In the genomic region with DNA sequence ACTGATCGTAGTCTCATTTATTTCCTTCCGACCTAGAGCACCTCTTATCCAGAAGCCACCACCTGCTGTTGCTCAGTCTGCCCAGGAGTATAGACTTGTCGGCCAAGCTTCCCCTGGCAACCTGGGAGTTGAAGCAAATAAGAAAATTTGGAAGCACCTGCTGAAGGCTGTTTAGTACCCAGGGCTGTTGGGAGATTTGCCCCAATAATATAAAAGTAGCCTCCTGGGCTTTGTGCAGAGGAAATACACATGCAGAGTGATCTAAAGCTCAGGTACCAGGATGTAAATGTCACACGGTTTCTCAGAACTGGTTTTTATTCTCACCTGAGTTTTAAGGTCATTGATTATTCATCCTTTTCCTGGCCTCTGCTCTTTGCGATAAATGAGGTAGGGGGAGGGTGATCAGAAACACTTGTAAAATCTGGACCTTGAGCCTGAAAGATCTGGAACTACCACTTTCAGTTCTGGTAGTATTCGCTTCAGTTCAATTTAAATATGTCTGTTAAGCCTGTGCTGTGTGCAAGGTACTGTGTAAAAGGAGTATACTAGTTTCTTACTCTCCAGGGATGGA, we compare ENCODE assay signal across 8 cellular contexts. TPM values are rescaled to one million over a fixed set of nuclear protein-coding genes. Genes with fewer than 3 reads are reported as not detected.
DNase-seq lines count a peak whose midpoint lies in the region; ATAC-seq, FAIRE-seq and TF ChIP-seq lines count a peak whose summit lies in the region.

No MANE protein-coding gene starts in this region.

- H3K4me3 ChIP-seq in adipocyte (ENCODE audit: low read length) (peak overlapping the region; percentile 73), HepG2 (replicated peaks in 1 of 3; ENCODE audit: insufficient read depth in 1 of 3, low read depth in 2 of 3, low read length in 3 of 3) (peak overlapping the region; percentile 27 to 98 (median 57)), tibial artery (peak overlapping the region; percentile 94 to 98)

- DNase-seq in activated naive CD4-positive, alpha-beta T cell treated with anti-CD3 and anti-CD28 coated beads for 36 hours, result no peak
- DNase-seq in activated naive CD4-positive, alpha-beta T cell treated with anti-CD3 and anti-CD28 coated beads, Interleukin-2, amount 50 U/mL, for 16 hours, result no peak
- no peak for DNase-seq in adipocyte (ENCODE audit: low read depth)
- DNase-seq in HepG2 (ENCODE audit: low spot score), result no peak
- no peak for DNase-seq in tibial artery
- DNase-seq in kidney tubule cell (ENCODE audit: low spot score), result no peak
- no peak for DNase-seq in NCI-H1048 (lab: John Stamatoyannopoulos, UW)

- intact Hi-C loops in activated naive CD4-positive, alpha-beta T cell treated with anti-CD3 and anti-CD28 coated beads for 36 hours (cut with micrococcal nuclease), result loop anchor here (1.0 to 10.0 kb wide), 20 partner anchors 34 to 813 kb away; a partner anchor contains a TSS
- intact Hi-C loops in HepG2 (cut with micrococcal nuclease; ENCODE audit: unreplicated experiment), result loop anchor here (2.0 to 5.0 kb wide), 3 partner anchors 19 to 300 kb away; a partner anchor contains a TSS
- intact Hi-C loops in tibial artery (cut with DNase I; ENCODE audit: low total_unique reads), result loop anchor here (10.0 kb wide), 1 partner anchor 267 kb away; no protein-coding TSS in a partner anchor

- H3K27ac ChIP-seq in HepG2 (ENCODE audit: extremely low read length, insufficient read depth, low read length), result peak overlapping the region; percentile 49
- peak overlapping the region; percentile 92 to 95 for H3K27ac ChIP-seq in tibial artery

- no peaks in the 10 kb centered on the region for H3K27me3 Mint-ChIP-seq in activated naive CD4-positive, alpha-beta T cell treated with anti-CD3 and anti-CD28 coated beads for 36 hours (ENCODE audit: low read depth)

- no peak; the same call in 1 of the 2 replicates for TF ChIP-seq RAD21 in HepG2 (CRISPR knock-in tag; IDR thresholded peaks at IDR 0.05)

- H3K27me3 ChIP-seq in adipocyte (replicated peaks; ENCODE audit: control insufficient read depth, insufficient read depth, low read length), result no peaks in the 10 kb centered on the region
- no peaks in the 10 kb centered on the region; a peak in 1 of 5 replicates for H3K27me3 ChIP-seq in HepG2 (ENCODE audit: control insufficient read depth in 1 of 2, insufficient read depth in 2 of 2, low read length in 2 of 2)
- no peaks in the 10 kb centered on the region for H3K27me3 ChIP-seq in tibial artery

- in situ Hi-C loops in HepG2 (cut with HindIII; ENCODE audit: extremely low pct_ligation_motif_present, low pct_unique_long_range_greater_than_20kb), result loop anchor here (25.0 kb wide), 1 partner anchor 500 kb away; no protein-coding TSS in a partner anchor

- no peak for TF ChIP-seq CTCF in HepG2 (CRISPR knock-in tag; IDR thresholded peaks at IDR 0.05)
- no peak for TF ChIP-seq CTCF in tibial artery (IDR thresholded peaks at IDR 0.05)

- POLR2A ChIA-PET in HepG2 (lab: Yijun Ruan, JAX), result interaction anchor here (1.2 kb wide), 1 partner anchor 15 kb away, joined by 6 read pairs; no protein-coding TSS in a partner anchor

- BruUV-seq in HepG2 (replicated peaks; lab: Mats Ljungman, UMichigan), result TSS peak; percentile 96

- H3K27ac Mint-ChIP-seq in activated naive CD4-positive, alpha-beta T cell treated with anti-CD3 and anti-CD28 coated beads for 36 hours, result peak overlapping the region; percentile 98

- TF ChIP-seq EP300 in HepG2 (IDR thresholded peaks at IDR 0.05; ENCODE audit: low read depth in 2 of 2, low read length in 2 of 2) (no peak), HepG2 (CRISPR knock-in tag; IDR thresholded peaks at IDR 0.05; ENCODE audit: borderline replicate concordance) (no peak)

- WGBS in HepG2 (ENCODE audit: low lambda C conversion rate), result 0% methylated on average over 6 of the region's 6 CpGs

- H3K9me3 Mint-ChIP-seq in activated naive CD4-positive, alpha-beta T cell treated with anti-CD3 and anti-CD28 coated beads for 36 hours, result no peaks in the 10 kb centered on the region

- H3K36me3 ChIP-seq in adipocyte (ENCODE audit: control insufficient read depth, insufficient read depth, low read length, severe bottlenecking) (no peaks in the 10 kb centered on the region), HepG2 (replicated peaks in 1 of 2; ENCODE audit: control insufficient read depth in 1 of 2, insufficient read depth in 2 of 2, low read length in 2 of 2) (no peaks in the 10 kb centered on the region; a peak in 1 of 5 replicates), tibial artery (no peaks in the 10 kb centered on the region)

- no peaks in the 10 kb centered on the region for H3K9me3 ChIP-seq in adipocyte (ENCODE audit: control insufficient read depth, low read length)
- H3K9me3 ChIP-seq in HepG2 (ENCODE audit: low read length), result no peaks in the 10 kb centered on the region
- no peaks in the 10 kb centered on the region for H3K9me3 ChIP-seq in tibial artery

- FAIRE-seq in HepG2 (lab: Jason Lieb, UNC), result no peak

- H3K9ac ChIP-seq in adipocyte (ENCODE audit: low read length) (peak overlapping the region; percentile 49), HepG2 (ENCODE audit: insufficient read depth, low read depth, low read length) (peak overlapping the region; percentile 64)

- no peaks in the 10 kb centered on the region; the same call in 1 of the 2 replicates for H4K20me1 ChIP-seq in HepG2 (ENCODE audit: insufficient read depth, low read length)

- no peak for TF ChIP-seq POLR2A in HepG2 (IDR thresholded peaks at IDR 0.05; ENCODE audit: insufficient read depth in 1 of 2, low read depth in 2 of 2, low read length in 2 of 2)

- peak; percentile 21 for ATAC-seq in HepG2
- ATAC-seq in HG03135 (IDR thresholded peaks at IDR 0.05; ENCODE audit: unreplicated experiment), result no peak

- CTCF ChIA-PET in activated naive CD4-positive, alpha-beta T cell treated with anti-CD3 and anti-CD28 coated beads for 36 hours (lab: Charles Lee), result interaction anchor here (0.8 to 2.2 kb wide), 5 partner anchors 33 to 271 kb away, joined by 3 to 7 read pairs (median 5); no protein-coding TSS in a partner anchor
- CTCF ChIA-PET in HepG2 (lab: Yijun Ruan, JAX; ENCODE audit: low intra/inter-chr PET ratio, low total read pairs), result no interaction called here

- H3K4me1 ChIP-seq in adipocyte (ENCODE audit: control insufficient read depth, insufficient read depth, low read length) (peaks cover 24% of the 10 kb centered on the region), HepG2 (ENCODE audit: insufficient read depth, low read length) (peaks cover 37% of the 10 kb centered on the region), tibial artery (peaks cover 0 to 39% (median 25%) of the 10 kb centered on the region in 4 donors)

- H2AFZ ChIP-seq in HepG2 (ENCODE audit: low read length), result peak overlapping the region; percentile 82

- H3K4me3 Mint-ChIP-seq in activated naive CD4-positive, alpha-beta T cell treated with anti-CD3 and anti-CD28 coated beads for 36 hours, result peak overlapping the region; percentile 83

- H3K79me2 ChIP-seq in HepG2 (ENCODE audit: insufficient read depth, low read length), result peaks cover 42% of the 10 kb centered on the region

- peaks cover 35% of the 10 kb centered on the region for H3K4me1 Mint-ChIP-seq in activated naive CD4-positive, alpha-beta T cell treated with anti-CD3 and anti-CD28 coated beads for 36 hours (ENCODE audit: low read depth)

- peak overlapping the region; percentile 84 for H3K4me2 ChIP-seq in HepG2 (ENCODE audit: low read depth, low read length)

- peaks cover 6% of the 10 kb centered on the region for H3K36me3 Mint-ChIP-seq in activated naive CD4-positive, alpha-beta T cell treated with anti-CD3 and anti-CD28 coated beads for 36 hours (ENCODE audit: low read depth)

TF ChIP-seq in HepG2, 621 proteins besides CTCF, POLR2A, EP300 and RAD21 (continues in another document):
- TF ChIP-seq ZNF44 (CRISPR knock-in tag; IDR thresholded peaks at IDR 0.05), result 0 out of 2 replicates have a peak, but pooled peaks have one; percentile 6
- peak; percentile 5 for TF ChIP-seq ZEB1 (IDR thresholded peaks at IDR 0.05; ENCODE audit: insufficient replicate concordance, low read depth)
- 0 out of 2 replicates have a peak, but pooled peaks have one; percentile 5 for TF ChIP-seq ZNF264 (CRISPR knock-in tag; IDR thresholded peaks at IDR 0.05)
- TF ChIP-seq SMAD3 (CRISPR knock-in tag; IDR thresholded peaks at IDR 0.05), result no peak
- TF ChIP-seq ZNF619 (CRISPR knock-in tag; IDR thresholded peaks at IDR 0.05), result 0 out of 2 replicates have a peak, but pooled peaks have one; percentile 7

RNA-seq across cellular contexts. Expression of a gene that starts 0.8 kb away (rescaled TPM):
- total RNA-seq in activated naive CD4-positive, alpha-beta T cell treated with anti-CD3 and anti-CD28 coated beads for 36 hours, result 100 to 1,000 TPM; 150 to 152 TPM
- total RNA-seq in HepG2 (2016; rRNA removed; fragmentation: Illumina TruSeq; extraction: Trizol), result 201 and 272 TPM in 2 replicates
- total RNA-seq in HepG2 (2016; cell fraction: cytosol; rRNA removed; fragmentation: Illumina TruSeq; extraction: Trizol; ENCODE audit: low read depth), result 111 and 117 TPM in 2 replicates
- 197 and 297 TPM in 2 replicates for total RNA-seq in HepG2 (2016; cell fraction: insoluble cytoplasmic fraction; rRNA removed; fragmentation: Illumina TruSeq; extraction: Trizol)
- total RNA-seq in HepG2 (2016; cell fraction: membrane; rRNA removed; fragmentation: Illumina TruSeq; extraction: Trizol), result 232 and 238 TPM in 2 replicates
- total RNA-seq in HepG2 (2016; cell fraction: nucleus; rRNA removed; fragmentation: Illumina TruSeq; extraction: Trizol), result 71.7 and 82.5 TPM in 2 replicates
- 122 and 155 TPM in 2 replicates for polyA plus RNA-seq in HepG2 (2011; rRNA removed)
- 137 and 167 TPM in 2 replicates for polyA plus RNA-seq in HepG2 (2011; cell fraction: cytosol; rRNA removed)
- polyA plus RNA-seq in HepG2 (2011; cell fraction: nucleus; rRNA removed), result 30.5 and 38.2 TPM in 2 replicates
- polyA plus RNA-seq in HepG2 (2012), result 187 and 191 TPM in 2 replicates
- 119 TPM in 2 replicates for polyA plus RNA-seq in HepG2 (2016; cell fraction: cytosol; fragmentation: Illumina TruSeq; extraction: Trizol; ENCODE audit: low read depth)
- 279 and 314 TPM in 2 replicates for polyA plus RNA-seq in HepG2 (2016; cell fraction: insoluble cytoplasmic fraction; fragmentation: Illumina TruSeq; extraction: Trizol; ENCODE audit: low read depth)
- polyA plus RNA-seq in HepG2 (2016; cell fraction: membrane; fragmentation: Illumina TruSeq; extraction: Trizol; ENCODE audit: low read depth), result 211 and 215 TPM in 2 replicates
- 118 and 123 TPM in 2 replicates for polyA plus RNA-seq in HepG2 (2016; cell fraction: nucleus; fragmentation: Illumina TruSeq; extraction: Trizol; ENCODE audit: insufficient read depth, low read depth)
- polyA minus RNA-seq in HepG2 (2011; rRNA and poly(A)+ RNA removed; ENCODE audit: low replicate concordance), result 66.1 and 73.1 TPM in 2 replicates
- 41.1 and 44.7 TPM in 2 replicates for polyA minus RNA-seq in HepG2 (2011; cell fraction: cytosol; rRNA and poly(A)+ RNA removed)
- 22.7 and 28.1 TPM in 2 replicates for polyA minus RNA-seq in HepG2 (2011; cell fraction: nucleus; rRNA and poly(A)+ RNA removed)
